Comparison of ENCODE assay signal across 25 cellular contexts in genomic region chr14:53265025-53265424, GRCh38.
A peak's percentile ranks its signal among the peaks of the same experiment; 100 is the strongest.
DNase-seq lines count a peak whose midpoint lies in the region; ATAC-seq, FAIRE-seq and TF ChIP-seq lines count a peak whose summit lies in the region.
"Had no signal": no experiment of that assay in that cellular context is flagged by ENCODE, and none has a peak within 500 bp of the region (broad histone marks: within the 10 kb centered on the region; RNA-seq: fewer than 3 reads in every experiment).

No MANE protein-coding gene starts in this region.

- peak overlapping the region; percentile 20 for H3K27ac ChIP-seq in trophoblast cell (ENCODE audit: low read depth, low read length)
- H3K27ac ChIP-seq in breast epithelium = no peak overlapping the region
- H3K27ac ChIP-seq: A549; BLaER1 treated with 17β-estradiol and CSF1 and Interleukin-3, amounts not matched to agents 10 nM and 100 nM; GM23248; RWPE1 had no signal

- H4K91ac ChIP-seq in trophoblast cell (ENCODE audit: low read depth, low read length) = no peak overlapping the region

- DNase-seq in HT1080 (ENCODE audit: low read depth) (peak; percentile 6), bronchial epithelial cell (ENCODE audit: low read depth) (peak; percentile 46), fibroblast of pulmonary artery (ENCODE audit: low read depth) (peak; percentile 4), trophoblast cell (peak; percentile 65 to 86), H54 (ENCODE audit: insufficient read length, low spot score) (no peak), breast epithelium (ENCODE audit: low spot score in 2 of 2) (no peak)
- DNase-seq in stimulated activated CD4-positive, alpha-beta T cell treated with anti-CD3 and anti-CD28 coated beads, Interleukin-4, amount 100 ng/mL, for 24 hours = no peak
- DNase-seq: AML-193; CD4-positive, alpha-beta T cell; DMS53; GM23248; HCEC 1CT; KBM-7; MV-4-11; NCI-H1105; NCI-H146; NCI-H1930; NCI-H526 treated with DMSO at 0.1 percent for 48 hours; SHP77 had no signal

- no peak for ATAC-seq in HG03378 (IDR thresholded peaks at IDR 0.05; ENCODE audit: unreplicated experiment)
- ATAC-seq: A549, Panc1 had no signal

- H3K4me1 ChIP-seq in trophoblast cell (ENCODE audit: control insufficient read depth in 1 of 2, insufficient read depth in 2 of 2, low read length in 2 of 2) (no peaks in the 10 kb centered on the region), breast epithelium (no peaks in the 10 kb centered on the region)
- H3K4me1 ChIP-seq: A549; BLaER1 treated with 17β-estradiol and CSF1 and Interleukin-3, amounts not matched to agents 10 nM and 100 nM had no signal

- H2BK5ac ChIP-seq in trophoblast cell (ENCODE audit: low read depth, low read length, poor library complexity) = no peak overlapping the region

- no peak overlapping the region for H3K18ac ChIP-seq in trophoblast cell (ENCODE audit: low read length)

- H3K23ac ChIP-seq in trophoblast cell (ENCODE audit: low read length) = no peak overlapping the region

- no CpG with 5 or more reads among the region's 4 CpGs for WGBS in trophoblast cell (ENCODE audit: extremely low coverage, insufficient coverage, insufficient read length)

- no peak overlapping the region for H3K4me3 ChIP-seq in bronchial epithelial cell (ENCODE audit: low read depth, low read length)
- no peak overlapping the region for H3K4me3 ChIP-seq in fibroblast of pulmonary artery (replicated peaks; ENCODE audit: low read depth, low read length)
- no peak overlapping the region for H3K4me3 ChIP-seq in trophoblast cell (ENCODE audit: low read depth, low read length)
- no peak overlapping the region for H3K4me3 ChIP-seq in breast epithelium
- H3K4me3 ChIP-seq: A549; BLaER1 treated with 17β-estradiol and CSF1 and Interleukin-3, amounts not matched to agents 10 nM and 100 nM; GM23248 had no signal

- H2AFZ ChIP-seq in trophoblast cell (ENCODE audit: insufficient read depth, low read length, poor library complexity) = no peak overlapping the region
- H2AFZ ChIP-seq: GM23248 had no signal

- no peaks in the 10 kb centered on the region for H3K36me3 ChIP-seq in bronchial epithelial cell (ENCODE audit: control insufficient read depth, insufficient read depth, low read length)
- H3K36me3 ChIP-seq in trophoblast cell (ENCODE audit: control insufficient read depth in 1 of 2, insufficient read depth in 2 of 2, low read length in 2 of 2) = no peaks in the 10 kb centered on the region
- H3K36me3 ChIP-seq in breast epithelium = no peaks in the 10 kb centered on the region
- H3K36me3 ChIP-seq: BLaER1 treated with 17β-estradiol and CSF1 and Interleukin-3, amounts not matched to agents 10 nM and 100 nM had no signal

- intact Hi-C loops in breast epithelium (cut with DNase I; ENCODE audit: low total_unique reads) = no loop called here

- no peak for TF ChIP-seq POLR2A in H54 (IDR thresholded peaks at IDR 0.05; ENCODE audit: low read depth, low read length)
- TF ChIP-seq POLR2A in breast epithelium (IDR thresholded peaks at IDR 0.05) = no peak

- H3K79me2 ChIP-seq in trophoblast cell (ENCODE audit: control insufficient read depth, insufficient read depth, low read length, poor library complexity) = no peaks in the 10 kb centered on the region

- TF ChIP-seq CTCF in bronchial epithelial cell (IDR thresholded peaks at IDR 0.05; ENCODE audit: insufficient read depth, low read length, severe bottlenecking) (no peak), fibroblast of pulmonary artery (IDR thresholded peaks at IDR 0.05; ENCODE audit: low read length, missing control alignments) (no peak), breast epithelium (IDR thresholded peaks at IDR 0.05) (no peak)

- H3K79me1 ChIP-seq in trophoblast cell (ENCODE audit: low read length) = no peaks in the 10 kb centered on the region

- no peak overlapping the region for H3K4me2 ChIP-seq in trophoblast cell (ENCODE audit: low read length)
- H3K4me2 ChIP-seq: A549; BLaER1 treated with 17β-estradiol and CSF1 and Interleukin-3, amounts not matched to agents 10 nM and 100 nM had no signal

- H3K4ac ChIP-seq in trophoblast cell (ENCODE audit: low read depth, low read length) = no peak overlapping the region

- peaks cover 3% of the 10 kb centered on the region for H3K9me3 ChIP-seq in trophoblast cell (ENCODE audit: insufficient read depth, low read depth, low read length)
- peaks cover 0 to 10% of the 10 kb centered on the region in 2 donors for H3K9me3 ChIP-seq in breast epithelium
- H3K9me3 ChIP-seq: A549 had no signal

- H2BK120ac ChIP-seq in trophoblast cell (ENCODE audit: insufficient read depth, low read length, poor library complexity) = no peak overlapping the region

- no peak overlapping the region for H3K9ac ChIP-seq in trophoblast cell (ENCODE audit: low read length)
- H3K9ac ChIP-seq: BLaER1 treated with 17β-estradiol and CSF1 and Interleukin-3, amounts not matched to agents 10 nM and 100 nM; GM23248 had no signal

- H4K8ac ChIP-seq in trophoblast cell (ENCODE audit: low read depth, low read length) = no peak overlapping the region

- H4K12ac ChIP-seq in trophoblast cell (ENCODE audit: low read depth, low read length) = no peak overlapping the region

- no peaks in the 10 kb centered on the region for H3K27me3 ChIP-seq in bronchial epithelial cell (ENCODE audit: control insufficient read depth, insufficient read depth, low read length)
- H3K27me3 ChIP-seq in trophoblast cell (ENCODE audit: insufficient read depth, low read length) = no peaks in the 10 kb centered on the region
- H3K27me3 ChIP-seq in breast epithelium = no peaks in the 10 kb centered on the region
- H3K27me3 ChIP-seq: BLaER1 treated with 17β-estradiol and CSF1 and Interleukin-3, amounts not matched to agents 10 nM and 100 nM had no signal

- FAIRE-seq in bronchial epithelial cell (lab: Jason Lieb, UNC) (no peak), H54 (lab: Jason Lieb, UNC) (no peak)
- FAIRE-seq: A549, G401.6 had no signal

- no peak overlapping the region for H2AK5ac ChIP-seq in trophoblast cell (ENCODE audit: low read length)

- H2BK12ac ChIP-seq in trophoblast cell (ENCODE audit: low read length) = no peak overlapping the region

- no peak overlapping the region for H3K14ac ChIP-seq in trophoblast cell (ENCODE audit: low read length)

Comparison
In these comparisons a context has a peak if more than half of its experiments do, and no peak if none do; other contexts are left out.
1. DNase-seq: peak in HT1080 (single experiment), bronchial epithelial cell (single experiment), fibroblast of pulmonary artery (single experiment) and trophoblast cell (2 of 2); none in stimulated activated CD4-positive, alpha-beta T cell treated with anti-CD3 and anti-CD28 coated beads, Interleukin-4, amount 100 ng/mL, for 24 hours (single experiment), H54 (single experiment) and breast epithelium (0 of 2).